In genomic region chr2:207097278-207097677, GRCh38 we compare ENCODE assay signal across 18 cellular contexts.
A peak's percentile ranks its signal among the peaks of the same experiment; 100 is the strongest.
DNase-seq lines count a peak whose midpoint lies in the region; ATAC-seq, FAIRE-seq and TF ChIP-seq lines count a peak whose summit lies in the region.
"Had no signal": no experiment of that assay in that cellular context is flagged by ENCODE, and none has a peak within 500 bp of the region (broad histone marks: within the 10 kb centered on the region; RNA-seq: fewer than 3 reads in every experiment).

No MANE protein-coding gene starts in this region.

- no peak overlapping the region for H3K4me2 ChIP-seq in GM23338
- no peak overlapping the region for H3K4me2 ChIP-seq in keratinocyte (ENCODE audit: control insufficient read depth, extremely low read depth, insufficient read depth, low read depth, low read length)
- H3K4me2 ChIP-seq: KMS-11 had no signal

- dilution Hi-C loops in keratinocyte (cut with MboI; ENCODE audit: extremely low pct_ligation_motif_present, low sequenced_read_pairs): no loop called here

- no peaks in the 10 kb centered on the region for H3K9me2 ChIP-seq in GM23338 (ENCODE audit: insufficient read depth)

- H3K4me3 Mint-ChIP-seq in activated naive CD8-positive, alpha-beta T cell: no peak overlapping the region
- H3K4me3 Mint-ChIP-seq in activated naive CD8-positive, alpha-beta T cell treated with anti-CD3 and anti-CD28 coated beads for 36 hours: no peak overlapping the region
- no peak overlapping the region for H3K4me3 Mint-ChIP-seq in GM23338

- ATAC-seq in GM23338 (no peak), gastrocnemius medialis (peak in 1 of 2 donors; percentile 54)
- ATAC-seq: PC-3 had no signal

- no peaks in the 10 kb centered on the region for H3K27me3 Mint-ChIP-seq in activated naive CD8-positive, alpha-beta T cell
- H3K27me3 Mint-ChIP-seq in activated naive CD8-positive, alpha-beta T cell treated with anti-CD3 and anti-CD28 coated beads for 36 hours: no peaks in the 10 kb centered on the region
- no peaks in the 10 kb centered on the region for H3K27me3 Mint-ChIP-seq in GM23338 (ENCODE audit: insufficient read depth, low read depth, poor library complexity)

- TF ChIP-seq CTCF in GM23338 (conservative IDR thresholded peaks at IDR 0.05; ENCODE audit: low read depth in 2 of 2) (no peak), keratinocyte (optimal IDR thresholded peaks at IDR 0.05 in 1 of 3, IDR thresholded peaks at IDR 0.05 in 1 of 3, conservative IDR thresholded peaks at IDR 0.05 in 1 of 3; ENCODE audit: extremely low read depth in 1 of 3, insufficient read depth in 2 of 3, low read length in 3 of 3) (no peak), gastrocnemius medialis (IDR thresholded peaks at IDR 0.05 in 4 of 5, conservative IDR thresholded peaks at IDR 0.05 in 1 of 5) (no peak), tibial nerve (IDR thresholded peaks at IDR 0.05) (no peak), brain microvascular endothelial cell (IDR thresholded peaks at IDR 0.05; ENCODE audit: low read depth, low read length, missing control alignments) (no peak)

- no peak for TF ChIP-seq EP300 in tibial nerve (IDR thresholded peaks at IDR 0.05)

- peak overlapping the region; percentile 41 for H3K27ac Mint-ChIP-seq in activated naive CD8-positive, alpha-beta T cell
- H3K27ac Mint-ChIP-seq in activated naive CD8-positive, alpha-beta T cell treated with anti-CD3 and anti-CD28 coated beads for 36 hours: no peak overlapping the region
- 0 out of 2 replicates have a peak overlapping the region, but pooled peaks have one; percentile 50 for H3K27ac Mint-ChIP-seq in GM23338

- FAIRE-seq in keratinocyte (lab: Jason Lieb, UNC): peak; percentile 17
- FAIRE-seq: GM19239, H54 had no signal

- no peaks in the 10 kb centered on the region for H3F3A ChIP-seq in GM23338 (replicated peaks; ENCODE audit: low read depth)

- DNase-seq in activated naive CD8-positive, alpha-beta T cell treated with anti-CD3 and anti-CD28 coated beads for 36 hours: no peak
- DNase-seq in GM23338 (ENCODE audit: low spot score): no peak
- no peak for DNase-seq in keratinocyte (ENCODE audit: low read depth, low spot score)
- no peak for DNase-seq in gastrocnemius medialis
- no peak for DNase-seq in tibial nerve (ENCODE audit: low spot score in 2 of 2)
- no peak for DNase-seq in brain microvascular endothelial cell
- no peak for DNase-seq in ACHN
- DNase-seq: MV-4-11, NCI-H187, NCI-H226, NCI-H524 treated with DMSO at 0.1 percent for 48 hours, PC-3, RPMI8226 had no signal

- no peaks in the 10 kb centered on the region for H3K9me1 ChIP-seq in keratinocyte (ENCODE audit: control insufficient read depth, extremely low read depth, insufficient read depth, low read length)

- no peak overlapping the region for H3K9ac ChIP-seq in keratinocyte (ENCODE audit: control insufficient read depth, extremely low read depth, insufficient read depth, low read length)
- H3K9ac ChIP-seq: KMS-11 had no signal

- H4K20me1 ChIP-seq in GM23338 (replicated peaks; ENCODE audit: insufficient read depth) (no peaks in the 10 kb centered on the region), keratinocyte (ENCODE audit: control insufficient read depth, extremely low read depth, insufficient read depth, low read length) (peaks cover 5% of the 10 kb centered on the region)

- H3K79me2 ChIP-seq in GM23338 (replicated peaks; ENCODE audit: insufficient read depth) (peaks cover 8% of the 10 kb centered on the region; the same call in 1 of the 2 replicates), keratinocyte (ENCODE audit: control insufficient read depth, insufficient read depth, low read length) (peaks cover 81% of the 10 kb centered on the region)

- peaks cover 47% of the 10 kb centered on the region for H3K4me1 Mint-ChIP-seq in activated naive CD8-positive, alpha-beta T cell (ENCODE audit: low read depth)
- H3K4me1 Mint-ChIP-seq in activated naive CD8-positive, alpha-beta T cell treated with anti-CD3 and anti-CD28 coated beads for 36 hours: peaks cover 23% of the 10 kb centered on the region
- H3K4me1 Mint-ChIP-seq in GM23338: peaks cover 30% of the 10 kb centered on the region

- H2AFZ ChIP-seq in GM23338: no peak overlapping the region
- H2AFZ ChIP-seq in keratinocyte (ENCODE audit: control insufficient read depth, low read length): no peak overlapping the region

- H3K27ac ChIP-seq in GM23338 (ENCODE audit: low read depth) (no peak overlapping the region), keratinocyte (ENCODE audit: control insufficient read depth, insufficient read depth, low read length) (no peak overlapping the region), gastrocnemius medialis (peak overlapping the region; percentile 35 to 49 (median 38)), tibial nerve (no peak overlapping the region), brain microvascular endothelial cell (no peak overlapping the region)
- H3K27ac ChIP-seq: 22Rv1, KMS-11 had no signal

- intact Hi-C loops in gastrocnemius medialis (cut with DNase I; ENCODE audit: low total_unique reads): no loop called here

- no peaks in the 10 kb centered on the region for H3K36me3 ChIP-seq in GM23338 (ENCODE audit: insufficient read depth)
- H3K36me3 ChIP-seq in keratinocyte (ENCODE audit: control insufficient read depth in 2 of 2, extremely low read depth in 1 of 2, insufficient read depth in 2 of 2, low read length in 2 of 2): peaks cover 18 to 27% of the 10 kb centered on the region in 2 experiments
- no peaks in the 10 kb centered on the region for H3K36me3 ChIP-seq in gastrocnemius medialis
- H3K36me3 ChIP-seq in tibial nerve: peaks cover 0 to 2% (median 0%) of the 10 kb centered on the region in 3 donors
- H3K36me3 ChIP-seq in brain microvascular endothelial cell (replicated peaks): peaks cover 31% of the 10 kb centered on the region

- TF ChIP-seq POLR2A in gastrocnemius medialis (IDR thresholded peaks at IDR 0.05) (no peak), tibial nerve (IDR thresholded peaks at IDR 0.05) (no peak)

- H3K27me3 ChIP-seq in GM23338 (ENCODE audit: insufficient read depth) (no peaks in the 10 kb centered on the region), keratinocyte (ENCODE audit: control insufficient read depth, extremely low read depth, insufficient read depth, low read length) (no peaks in the 10 kb centered on the region), gastrocnemius medialis (no peaks in the 10 kb centered on the region), tibial nerve (no peaks in the 10 kb centered on the region), brain microvascular endothelial cell (replicated peaks) (no peaks in the 10 kb centered on the region)

- H3K36me3 Mint-ChIP-seq in activated naive CD8-positive, alpha-beta T cell: peaks cover 21% of the 10 kb centered on the region
- peaks cover 22% of the 10 kb centered on the region for H3K36me3 Mint-ChIP-seq in activated naive CD8-positive, alpha-beta T cell treated with anti-CD3 and anti-CD28 coated beads for 36 hours
- H3K36me3 Mint-ChIP-seq in GM23338 (ENCODE audit: low read depth): no peaks in the 10 kb centered on the region

- 64 to 70% methylated on average over 4 of the region's 4 CpGs for WGBS in tibial nerve, 2 donors

- no peak overlapping the region for H3K4me3 ChIP-seq in GM23338
- H3K4me3 ChIP-seq in keratinocyte (ENCODE audit: control insufficient read depth in 2 of 3, extremely low read depth in 1 of 3, insufficient read depth in 2 of 3, low read depth in 1 of 3, low read length in 3 of 3): no peak overlapping the region
- H3K4me3 ChIP-seq in gastrocnemius medialis: no peak overlapping the region
- no peak overlapping the region for H3K4me3 ChIP-seq in tibial nerve
- H3K4me3 ChIP-seq in brain microvascular endothelial cell (ENCODE audit: low read depth, low read length): no peak overlapping the region

- in situ Hi-C loops in gastrocnemius medialis (cut with MboI; ENCODE audit: low sequenced_read_pairs in 4 of 4) (no loop called here), brain microvascular endothelial cell (cut with HindIII; ENCODE audit: low pct_ligation_motif_present, low sequenced_read_pairs) (no loop called here), ACHN (cut with HindIII; ENCODE audit: low pct_ligation_motif_present, low pct_unique_long_range_greater_than_20kb, low sequenced_read_pairs) (no loop called here)

- H3K4me1 ChIP-seq in GM23338 (ENCODE audit: insufficient read depth) (peaks cover 32% of the 10 kb centered on the region), keratinocyte (ENCODE audit: control insufficient read depth, extremely low read depth, insufficient read depth, low read length) (no peaks in the 10 kb centered on the region), gastrocnemius medialis (peaks cover 10 to 31% of the 10 kb centered on the region in 2 donors), tibial nerve (peaks cover 0 to 41% (median 4%) of the 10 kb centered on the region in 4 donors)

- no peaks in the 10 kb centered on the region for H3K9me3 ChIP-seq in keratinocyte (ENCODE audit: control insufficient read depth, low read depth, low read length)
- no peaks in the 10 kb centered on the region for H3K9me3 ChIP-seq in gastrocnemius medialis
- H3K9me3 ChIP-seq in tibial nerve: no peaks in the 10 kb centered on the region

- no peaks in the 10 kb centered on the region for H3K9me3 Mint-ChIP-seq in activated naive CD8-positive, alpha-beta T cell (ENCODE audit: low read depth)
- no peaks in the 10 kb centered on the region for H3K9me3 Mint-ChIP-seq in activated naive CD8-positive, alpha-beta T cell treated with anti-CD3 and anti-CD28 coated beads for 36 hours
- no peaks in the 10 kb centered on the region for H3K9me3 Mint-ChIP-seq in GM23338

TF ChIP-seq in GM23338, 12 proteins besides CTCF, POLR2A, EP300 and RAD21 (continues in another document):
- no peak for TF ChIP-seq JUNB (IDR thresholded peaks at IDR 0.05; ENCODE audit: unreplicated experiment)
- TF ChIP-seq NANOG (IDR thresholded peaks at IDR 0.05; ENCODE audit: borderline replicate concordance): no peak

Comparison
In these comparisons a context has a peak if more than half of its experiments do, and no peak if none do; other contexts are left out.
1. H3K27ac ChIP-seq: peak in gastrocnemius medialis (4 of 4); none in GM23338 (single experiment), keratinocyte (single experiment), tibial nerve (0 of 4) and brain microvascular endothelial cell (single experiment).